In genomic region chr15:31321418-31321817, GRCh38 we compare ENCODE assay signal across 17 cellular contexts. TPM values are rescaled to one million over a fixed set of nuclear protein-coding genes. Genes with fewer than 3 reads are reported as not detected.
A peak's percentile ranks its signal among the peaks of the same experiment; 100 is the strongest.
DNase-seq lines count a peak whose midpoint lies in the region; ATAC-seq and TF ChIP-seq lines count a peak whose summit lies in the region.
"Had no signal": no experiment of that assay in that cellular context is flagged by ENCODE, and none has a peak within 500 bp of the region (broad histone marks: within the 10 kb centered on the region; RNA-seq: fewer than 3 reads in every experiment).

No MANE protein-coding gene starts in this region.

- H2AFZ ChIP-seq in neural progenitor cell (replicated peaks), result no peak overlapping the region
- H2AFZ ChIP-seq: GM23338 had no signal

- H3K9me3 ChIP-seq in CD4-positive, alpha-beta T cell (ENCODE audit: control insufficient read depth, low read length), result no peaks in the 10 kb centered on the region
- no peaks in the 10 kb centered on the region for H3K9me3 ChIP-seq in neural progenitor cell (ENCODE audit: low read depth)

- H3K9me3 Mint-ChIP-seq in CD4-positive, alpha-beta T cell, result no peaks in the 10 kb centered on the region
- no peaks in the 10 kb centered on the region for H3K9me3 Mint-ChIP-seq in IgD-negative memory B cell
- H3K9me3 Mint-ChIP-seq in memory B cell, result no peaks in the 10 kb centered on the region
- H3K9me3 Mint-ChIP-seq in neural progenitor cell, result peaks cover 7% of the 10 kb centered on the region
- H3K9me3 Mint-ChIP-seq: CD4-positive, CD25-positive, alpha-beta regulatory T cell; CD8-positive, alpha-beta memory T cell had no signal

- peaks cover 64% of the 10 kb centered on the region for H3K4me1 Mint-ChIP-seq in CD4-positive, alpha-beta T cell (ENCODE audit: low read depth)
- H3K4me1 Mint-ChIP-seq in IgD-negative memory B cell, result peaks cover 17 to 38% (median 29%) of the 10 kb centered on the region in 3 donors
- peaks cover 27% of the 10 kb centered on the region for H3K4me1 Mint-ChIP-seq in memory B cell
- peaks cover 30% of the 10 kb centered on the region for H3K4me1 Mint-ChIP-seq in neural progenitor cell

- DNase-seq in CD4-positive, alpha-beta T cell, result no peak
- DNase-seq in memory B cell (ENCODE audit: low spot score in 2 of 2), result no peak
- no peak for DNase-seq in neural progenitor cell (ENCODE audit: low spot score)
- DNase-seq: CD4-positive, CD25-positive, alpha-beta regulatory T cell; CD8-positive, alpha-beta memory T cell; DMS 273 treated with DMSO at 0.1 percent for 48 hours; DMS53; DMS79 treated with DMSO at 0.1 percent for 48 hours; GF-D8; H9 had no signal

- intact Hi-C loops in CD4-positive, alpha-beta T cell (cut with DNase I, micrococcal nuclease), result loop anchor here (10.0 kb wide), 2 partner anchors 107 to 553 kb away; partner anchors contain the start of gene OTUD7A (in 1 of the 2)

- H4K20me1 ChIP-seq in neural progenitor cell (ENCODE audit: low read depth), result peaks cover 7% of the 10 kb centered on the region
- H4K20me1 ChIP-seq: BLaER1 had no signal

- CTCF ChIA-PET in CD4-positive, alpha-beta T cell (lab: Charles Lee), result no interaction called here

- POLR2A ChIA-PET in CD4-positive, alpha-beta T cell (lab: Charles Lee), result no interaction called here

- peaks cover 10% of the 10 kb centered on the region for H3F3A ChIP-seq in neural progenitor cell (ENCODE audit: low read depth)

- ATAC-seq in CD4-positive, alpha-beta T cell (ENCODE audit: poor library complexity), result no peak
- ATAC-seq in memory B cell (ENCODE audit: low read depth) (no peak), HG03439 (IDR thresholded peaks at IDR 0.05; ENCODE audit: unreplicated experiment) (no peak), HG02763 (IDR thresholded peaks at IDR 0.05; ENCODE audit: unreplicated experiment) (no peak)
- ATAC-seq: GM23338, HCT116 had no signal

- H3K4me2 ChIP-seq in neural progenitor cell, result no peak overlapping the region
- H3K4me2 ChIP-seq: GM23338 had no signal

- H3K27me3 Mint-ChIP-seq in CD4-positive, alpha-beta T cell, result no peaks in the 10 kb centered on the region
- H3K27me3 Mint-ChIP-seq in IgD-negative memory B cell (no peaks in the 10 kb centered on the region), memory B cell (no peaks in the 10 kb centered on the region), neural progenitor cell (ENCODE audit: insufficient read depth, low read depth) (peaks cover 8% of the 10 kb centered on the region)
- H3K27me3 Mint-ChIP-seq: CD4-positive, CD25-positive, alpha-beta regulatory T cell had no signal

- no peaks in the 10 kb centered on the region for H3K79me2 ChIP-seq in neural progenitor cell (ENCODE audit: low read depth)

- peaks cover 11% of the 10 kb centered on the region for H3K4me1 ChIP-seq in neural progenitor cell

- no peak overlapping the region for H3K9ac ChIP-seq in neural progenitor cell
- H3K9ac ChIP-seq: BLaER1 had no signal

- H3K36me3 ChIP-seq in neural progenitor cell, result no peaks in the 10 kb centered on the region
- H3K36me3 ChIP-seq: BLaER1 had no signal

- no peaks in the 10 kb centered on the region for H3K27me3 ChIP-seq in CD4-positive, alpha-beta T cell (ENCODE audit: control insufficient read depth, insufficient read depth, low read length)
- peaks cover 46% of the 10 kb centered on the region for H3K27me3 ChIP-seq in neural progenitor cell
- H3K27me3 ChIP-seq: BLaER1 had no signal

- H3K27ac Mint-ChIP-seq in CD4-positive, alpha-beta T cell, result peak overlapping the region; percentile 55
- H3K27ac Mint-ChIP-seq in IgD-negative memory B cell, result peak overlapping the region in 2 of 3 donors; percentile 32 to 81
- H3K27ac Mint-ChIP-seq in memory B cell, result peak overlapping the region; percentile 50
- no peak overlapping the region for H3K27ac Mint-ChIP-seq in neural progenitor cell
- H3K27ac Mint-ChIP-seq: GM23338 had no signal

- H3K4me3 Mint-ChIP-seq in CD4-positive, alpha-beta T cell, result no peak overlapping the region
- peak overlapping the region in 1 of 4 donors; percentile 99 for H3K4me3 Mint-ChIP-seq in IgD-negative memory B cell
- no peak overlapping the region for H3K4me3 Mint-ChIP-seq in memory B cell
- H3K4me3 Mint-ChIP-seq in neural progenitor cell, result no peak overlapping the region
- H3K4me3 Mint-ChIP-seq: GM23338, H9 had no signal

- H3K4me3 ChIP-seq in neural progenitor cell, result no peak overlapping the region
- H3K4me3 ChIP-seq: BLaER1, GM23338 had no signal

- peaks cover 8% of the 10 kb centered on the region for H3K36me3 Mint-ChIP-seq in CD4-positive, alpha-beta T cell (ENCODE audit: low read depth)
- peaks cover 1% of the 10 kb centered on the region for H3K36me3 Mint-ChIP-seq in IgD-negative memory B cell
- H3K36me3 Mint-ChIP-seq in memory B cell, result no peaks in the 10 kb centered on the region
- H3K36me3 Mint-ChIP-seq in neural progenitor cell, result no peaks in the 10 kb centered on the region
- H3K36me3 Mint-ChIP-seq: CD4-positive, CD25-positive, alpha-beta regulatory T cell had no signal

- H3K27ac ChIP-seq in CD4-positive, alpha-beta T cell (ENCODE audit: low read depth, low read length), result no peak overlapping the region
- H3K27ac ChIP-seq in neural progenitor cell, result no peak overlapping the region
- H3K27ac ChIP-seq: BLaER1, C4-2B had no signal

- no peak for TF ChIP-seq CTCF in CD4-positive, alpha-beta T cell (IDR thresholded peaks at IDR 0.05)
- TF ChIP-seq CTCF in neural progenitor cell (IDR thresholded peaks at IDR 0.05), result no peak

RNA-seq across cellular contexts. Expression of gene KLF13, which starts 5.2 kb away (rescaled TPM):
- 100 to 1,000 TPM; 284 to 308 TPM for total RNA-seq in CD4-positive, alpha-beta T cell
- polyA plus RNA-seq in IgD-negative memory B cell, result 81.4 TPM
- 11.9 and 25.1 TPM in 2 replicates for total RNA-seq in neural progenitor cell (ENCODE audit: low replicate concordance)

Comparison
In these comparisons a context has a peak if more than half of its experiments do, and no peak if none do; other contexts are left out.
1. RNA of gene KLF13, which starts 5.2 kb away (total RNA-seq): 284 to 308 TPM in CD4-positive, alpha-beta T cell; 11.9 to 25.1 TPM in neural progenitor cell; every median in the first group is over 10 times any median in the second.